10 cellular contexts compared by ENCODE assay signal in the genomic region with DNA sequence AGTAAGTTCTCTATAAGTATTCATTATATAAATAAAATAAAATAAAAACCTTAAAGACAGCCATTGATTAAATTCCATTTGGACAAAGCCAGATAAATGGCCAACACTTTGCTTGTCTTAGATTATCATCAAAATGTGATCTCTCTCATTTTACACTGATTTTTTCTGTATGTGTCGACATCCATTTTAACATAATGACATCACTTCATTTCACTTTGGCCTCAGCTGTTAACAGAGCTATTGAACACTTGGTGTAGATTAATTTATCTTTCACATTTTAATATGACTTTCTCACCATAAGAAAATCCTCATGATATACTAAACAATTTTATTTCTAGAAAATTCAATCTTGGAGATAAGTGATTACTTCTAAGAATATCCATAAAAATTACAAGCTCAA.
"Had no signal": no experiment of that assay in that cellular context is flagged by ENCODE, and none has a peak within 500 bp of the region (broad histone marks: within the 10 kb centered on the region; RNA-seq: fewer than 3 reads in every experiment).

No MANE protein-coding gene starts in this region.

- H3K27ac ChIP-seq: GM23248 had no signal

- H2AFZ ChIP-seq: GM23248, GM23338 had no signal

- DNase-seq: GM23248, GOT3, H7, H9, HCEC 1CT, HFFc6 had no signal

- FAIRE-seq: H1, H54 had no signal

- H3K9ac ChIP-seq: GM23248 had no signal

- H3K4me3 ChIP-seq: GM23248, GM23338 had no signal

- ATAC-seq: GM23338, HCT116 had no signal

- H3K4me2 ChIP-seq: GM23338 had no signal
